Comparison of ENCODE assay signal across 10 cellular contexts in genomic region chr11:62439785-62440602, GRCh38. TPM values are rescaled to one million over a fixed set of nuclear protein-coding genes. Genes with fewer than 3 reads are reported as not detected.
DNase-seq lines count a peak whose midpoint lies in the region; ATAC-seq, FAIRE-seq and TF ChIP-seq lines count a peak whose summit lies in the region.
"Had no signal": no experiment of that assay in that cellular context is flagged by ENCODE, and none has a peak within 500 bp of the region (broad histone marks: within the 10 kb centered on the region; RNA-seq: fewer than 3 reads in every experiment).

No MANE protein-coding gene starts in this region.

- no peaks in the 10 kb centered on the region for H3K79me1 ChIP-seq in H1 (ENCODE audit: low read depth, low read length)

- CTCF ChIA-PET in H1 (lab: Charles Lee; ENCODE audit: partially characterized antibody) = interaction anchor here (0.6 to 2.4 kb wide), 5 partner anchors 15 to 103 kb away, joined by 3 to 14 read pairs (median 4); no protein-coding TSS in a partner anchor
- CTCF ChIA-PET in OCI-LY7 (lab: Charles Lee; ENCODE audit: unreplicated experiment) = no interaction called here

- no peak overlapping the region for H3K4ac ChIP-seq in H1 (replicated peaks; ENCODE audit: insufficient read length, low read depth, low read length)

- H2AK5ac ChIP-seq in H1 (ENCODE audit: low read depth, low read length) = no peak overlapping the region

- H2BK12ac ChIP-seq in H1 (ENCODE audit: low read depth, low read length) = no peak overlapping the region

- no peak overlapping the region for H3K18ac ChIP-seq in H1 (ENCODE audit: extremely low read depth, low read length)

- H4K91ac ChIP-seq in H1 (replicated peaks; ENCODE audit: insufficient read length, low read length) = no peak overlapping the region

- H3K14ac ChIP-seq in H1 (ENCODE audit: insufficient read length) = no peak overlapping the region

- POLR2A ChIA-PET in H1 (lab: Charles Lee; ENCODE audit: partially characterized antibody) = interaction anchor here (1.0 to 1.2 kb wide), 2 partner anchors 12 to 217 kb away, joined by 3 read pairs; no protein-coding TSS in a partner anchor
- POLR2A ChIA-PET in OCI-LY7 (lab: Charles Lee) = interaction anchor here (0.7 kb wide), 1 partner anchor 36 kb away, joined by 3 read pairs; no protein-coding TSS in a partner anchor

- no peak for TF ChIP-seq POLR2A in H1 (IDR thresholded peaks at IDR 0.05; ENCODE audit: control extremely low read depth in 1 of 2, low read depth in 2 of 2, low read length in 2 of 2)

- H4K5ac ChIP-seq in H1 (ENCODE audit: insufficient read length, low read depth, low read length) = no peak overlapping the region

- H3K27ac ChIP-seq in H1 (ENCODE audit: low read depth, low read length) = no peak overlapping the region
- H3K27ac ChIP-seq in urinary bladder (ENCODE audit: low read depth) = peak overlapping the region; percentile 55
- H3K27ac ChIP-seq in OCI-LY7 (ENCODE audit: low read depth, low read length, poor library complexity, severe bottlenecking) = no peak overlapping the region

- H3K9me2 ChIP-seq in OCI-LY7 (ENCODE audit: insufficient read depth, low read length) = no peaks in the 10 kb centered on the region

- H3K56ac ChIP-seq in H1 (replicated peaks; ENCODE audit: insufficient read length, low read depth, low read length) = no peak overlapping the region

- no peaks in the 10 kb centered on the region for H3K23me2 ChIP-seq in H1 (ENCODE audit: low read depth, low read length)

- FAIRE-seq in H1 (lab: Jason Lieb, UNC) = no peak

- H2AFZ ChIP-seq in H1 (ENCODE audit: low read length) (no peak overlapping the region), OCI-LY7 (ENCODE audit: low read length) (no peak overlapping the region)

- DNase-seq in MV-4-11 (lab: John Stamatoyannopoulos, UW) (peak; percentile 45), H1 (ENCODE audit: low read depth in 1 of 2, low spot score in 2 of 2) (no peak), myocyte (ENCODE audit: low read depth) (peak; percentile 31), GM20000 (ENCODE audit: low spot score) (no peak), OCI-LY7 (ENCODE audit: low spot score) (no peak)
- DNase-seq: activated CD8-positive, alpha-beta memory T cell treated with anti-CD3 and anti-CD28 coated beads for 24 hours; naive thymus-derived CD4-positive, alpha-beta T cell; stimulated activated CD8-positive, alpha-beta memory T cell treated with anti-CD3 and anti-CD28 coated beads, Interleukin-4, amount 100 ng/mL, for 48 hours had no signal

- no peak overlapping the region for H3K4me3 ChIP-seq in H1 (ENCODE audit: extremely low read depth in 1 of 4, insufficient read depth in 2 of 4, low read depth in 3 of 4, low read length in 4 of 4)
- H3K4me3 ChIP-seq in urinary bladder (ENCODE audit: low read depth, low read length) = no peak overlapping the region
- no peak overlapping the region for H3K4me3 ChIP-seq in OCI-LY7 (ENCODE audit: low read depth, low read length, poor library complexity, severe bottlenecking)

- ATAC-seq in HG03469 (IDR thresholded peaks at IDR 0.05; ENCODE audit: unreplicated experiment) = no peak
- ATAC-seq: naive thymus-derived CD4-positive, alpha-beta T cell had no signal

- H3K36me3 ChIP-seq in H1 (ENCODE audit: control insufficient read depth in 2 of 4, insufficient read depth in 4 of 4, low read length in 3 of 4) = no peaks in the 10 kb centered on the region
- no peaks in the 10 kb centered on the region for H3K36me3 ChIP-seq in urinary bladder (ENCODE audit: insufficient read depth)
- H3K36me3 ChIP-seq in OCI-LY7 (ENCODE audit: insufficient read depth, low read length) = no peaks in the 10 kb centered on the region

- peak overlapping the region; percentile 28 for H4K8ac ChIP-seq in H1 (ENCODE audit: extremely low read depth, insufficient read depth, low read length)

- H2BK20ac ChIP-seq in H1 (ENCODE audit: low read length) = no peak overlapping the region

- no peaks in the 10 kb centered on the region for H3K9me3 ChIP-seq in H1 (ENCODE audit: insufficient read depth in 2 of 2, low read depth in 1 of 2, low read length in 1 of 2)
- H3K9me3 ChIP-seq in OCI-LY7 (ENCODE audit: low read length) = no peaks in the 10 kb centered on the region

- H3K4me2 ChIP-seq in H1 (ENCODE audit: insufficient read depth in 1 of 2, low read depth in 2 of 2, low read length in 2 of 2) (no peak overlapping the region), OCI-LY7 (ENCODE audit: low read length) (no peak overlapping the region)

- intact Hi-C loops in OCI-LY7 (cut with micrococcal nuclease; ENCODE audit: unreplicated experiment) = no loop called here

- no peak for TF ChIP-seq RAD21 in H1 (IDR thresholded peaks at IDR 0.05 in 1 of 2, conservative IDR thresholded peaks at IDR 0.05 in 1 of 2; ENCODE audit: low read depth in 2 of 2, low read length in 2 of 2)

- WGBS in H1 (ENCODE audit: extremely low coverage in 1 of 2, insufficient coverage in 1 of 2, insufficient read length in 1 of 2, insufficient replicate concordance in 2 of 2, low coverage in 1 of 2, low lambda C conversion rate in 2 of 2, missing lambda C conversion rate in 1 of 2), 2 experiments = 86% methylated on average over 21 of the region's 23 CpGs; no CpG with 5 or more reads in 1 of the 2 experiments
- WGBS in urinary bladder = 39% methylated on average over 23 of the region's 23 CpGs

- H2BK5ac ChIP-seq in H1 (ENCODE audit: low read depth, low read length) = no peak overlapping the region

- no TSS peak for BruUV-seq in OCI-LY7 (replicated peaks; lab: Mats Ljungman, UMichigan)

- no peaks in the 10 kb centered on the region for H3K79me2 ChIP-seq in H1 (ENCODE audit: control insufficient read depth in 1 of 2, insufficient read depth in 2 of 2, low read length in 2 of 2)
- H3K79me2 ChIP-seq in OCI-LY7 (ENCODE audit: insufficient read depth, low read depth, low read length) = no peaks in the 10 kb centered on the region

- no peak for TF ChIP-seq CTCF in H1 (IDR thresholded peaks at IDR 0.05; ENCODE audit: control extremely low read depth in 1 of 3, insufficient read depth in 1 of 3, low read depth in 1 of 3, low read length in 3 of 3)
- TF ChIP-seq CTCF in GM20000 (IDR thresholded peaks at IDR 0.05; ENCODE audit: extremely low read depth, missing control alignments) = no peak
- TF ChIP-seq CTCF in OCI-LY7 (conservative IDR thresholded peaks at IDR 0.05; ENCODE audit: low read length) = no peak

- H3K27me3 ChIP-seq in H1 (replicated peaks in 1 of 4; ENCODE audit: control insufficient read depth in 3 of 4, extremely low read depth in 1 of 4, insufficient read depth in 3 of 4, low read length in 3 of 4) = no peaks in the 10 kb centered on the region

- no peak overlapping the region for H2BK15ac ChIP-seq in H1 (ENCODE audit: low read length)

- H3K4me1 ChIP-seq in H1 (replicated peaks in 1 of 4; ENCODE audit: control insufficient read depth in 3 of 4, insufficient read depth in 4 of 4, low read length in 3 of 4) (peaks cover 0 to 5% (median 0%) of the 10 kb centered on the region in 4 experiments; a peak in 2 of 7 replicates), urinary bladder (ENCODE audit: insufficient read depth) (no peaks in the 10 kb centered on the region), OCI-LY7 (ENCODE audit: insufficient read depth, low read length, poor library complexity, severe bottlenecking) (no peaks in the 10 kb centered on the region)

- no peak overlapping the region for H2BK120ac ChIP-seq in H1 (replicated peaks; ENCODE audit: low read depth, low read length)

- no peak overlapping the region for H3K9ac ChIP-seq in H1 (replicated peaks in 1 of 4; ENCODE audit: extremely low read depth in 1 of 4, low read depth in 3 of 4, low read length in 3 of 4)

- no peak overlapping the region for H3K23ac ChIP-seq in H1 (ENCODE audit: insufficient read length)

- TF ChIP-seq EP300 in H1 (IDR thresholded peaks at IDR 0.05; ENCODE audit: borderline replicate concordance in 1 of 2, low read depth in 2 of 2, low read length in 2 of 2) = no peak

- H4K20me1 ChIP-seq in H1 (replicated peaks in 1 of 2; ENCODE audit: control insufficient read depth in 1 of 2, insufficient read depth in 2 of 2, low read length in 2 of 2) (no peaks in the 10 kb centered on the region), OCI-LY7 (ENCODE audit: insufficient read depth, low read length) (no peaks in the 10 kb centered on the region)

TF ChIP-seq in H1, 55 proteins besides CTCF, POLR2A, EP300 and RAD21 (continues in another document):
- TF ChIP-seq TBP (IDR thresholded peaks at IDR 0.05; ENCODE audit: low read depth, low read length) (no peak), EZH2 (IDR thresholded peaks at IDR 0.05; ENCODE audit: low read depth, low read length, severe bottlenecking) (no peak), CHD1 (IDR thresholded peaks at IDR 0.05; ENCODE audit: low read depth, low read length) (no peak)

RNA-seq across cellular contexts. Expression of gene SCGB1A1, which starts 21.2 kb away (rescaled TPM):
- total RNA-seq in H1 (2021; fragmentation: NEBNext Ultra II Directional; extraction: Animal tissue kit (Norgen Biotek cat#: 25700)) = not detected in 2 replicates
- not detected in 2 replicates for polyA plus RNA-seq in H1 (2011; rRNA removed)
- polyA plus RNA-seq in H1 (2011; cell fraction: cytosol; rRNA removed) = not detected
- polyA plus RNA-seq in H1 (2011; cell fraction: nucleus; rRNA removed) = not detected
- polyA plus RNA-seq in H1 (2012, experiment 1 of 2) = not detected in 4 replicates
- polyA plus RNA-seq in H1 (2012, experiment 2 of 2) = not detected
- not detected for polyA plus RNA-seq in H1 (2013, experiment 1 of 2)
- not detected for polyA plus RNA-seq in H1 (2013, experiment 2 of 2)
- polyA minus RNA-seq in H1 (2011; rRNA and poly(A)+ RNA removed) = not detected in 2 replicates
- polyA minus RNA-seq in H1 (2011; cell fraction: cytosol; rRNA and poly(A)+ RNA removed) = not detected
- polyA minus RNA-seq in H1 (2011; cell fraction: nucleus; rRNA and poly(A)+ RNA removed) = not detected
- not detected in 2 replicates for total RNA-seq in myocyte
- polyA plus RNA-seq in myocyte (2012) = not detected
- 9.5 TPM for total RNA-seq in urinary bladder
- not detected for polyA plus RNA-seq in urinary bladder
- not detected in 2 replicates for total RNA-seq in OCI-LY7 (2014; rRNA removed; shearing (Covaris generic))
- not detected in 2 replicates for total RNA-seq in OCI-LY7 (2022)
- total RNA-seq: naive thymus-derived CD4-positive, alpha-beta T cell had no signal
- polyA plus RNA-seq: naive thymus-derived CD4-positive, alpha-beta T cell had no signal

Comparison
In these comparisons a context has a peak if more than half of its experiments do, and no peak if none do; other contexts are left out.
1. DNase-seq: peak in MV-4-11 (single experiment) and myocyte (single experiment); none in H1 (0 of 2), GM20000 (single experiment) and OCI-LY7 (single experiment).
2. RNA of gene SCGB1A1, which starts 21.2 kb away (total RNA-seq): 9.5 TPM in urinary bladder (single experiment); not detected in H1, not detected in myocyte and not detected in OCI-LY7; every median in the first group is over 10 times any median in the second.